9 cellular contexts compared by ENCODE assay signal in genomic region chr12:76020281-76020680, GRCh38. TPM values are rescaled to one million over a fixed set of nuclear protein-coding genes. Genes with fewer than 3 reads are reported as not detected.
A peak's percentile ranks its signal among the peaks of the same experiment; 100 is the strongest.
DNase-seq lines count a peak whose midpoint lies in the region; ATAC-seq and TF ChIP-seq lines count a peak whose summit lies in the region.
"Had no signal": no experiment of that assay in that cellular context is flagged by ENCODE, and none has a peak within 500 bp of the region (broad histone marks: within the 10 kb centered on the region; RNA-seq: fewer than 3 reads in every experiment).

No MANE protein-coding gene starts in this region.

- peak; percentile 45 for ATAC-seq in HG02870 (IDR thresholded peaks at IDR 0.05; ENCODE audit: unreplicated experiment)

- no peaks in the 10 kb centered on the region for H3K27me3 ChIP-seq in liver (ENCODE audit: control insufficient read depth in 4 of 4, insufficient read depth in 4 of 4, low read length in 3 of 4)

- TF ChIP-seq CTCF in liver (IDR thresholded peaks at IDR 0.05; ENCODE audit: low read depth, low read length, missing input control) = no peak

- no peak for TF ChIP-seq RAD21 in liver (IDR thresholded peaks at IDR 0.05)

- no peak overlapping the region for H3K4me3 ChIP-seq in liver (ENCODE audit: low read depth in 1 of 3, low read length in 3 of 3)

- no peaks in the 10 kb centered on the region for H3K36me3 ChIP-seq in liver (ENCODE audit: control insufficient read depth in 4 of 4, insufficient read depth in 3 of 4, low read depth in 1 of 4, low read length in 3 of 4)

- WGBS in liver = 77% methylated on average over 5 of the region's 5 CpGs

- peak overlapping the region; percentile 14 to 76 for H3K27ac ChIP-seq in liver (ENCODE audit: low read depth in 1 of 2, low read length in 2 of 2)

- no peaks in the 10 kb centered on the region for H3K9me3 ChIP-seq in liver (ENCODE audit: control insufficient read depth in 4 of 4, low read length in 3 of 4)

- DNase-seq in Daoy (ENCODE audit: low read depth) = peak; percentile 96
- peak; percentile 49 for DNase-seq in SIG-M5 (lab: John Stamatoyannopoulos, UW)
- DNase-seq in activated naive CD4-positive, alpha-beta T cell treated with Interleukin-2 at 50 U/mL for 16 hours = peak; percentile 81
- DNase-seq in stimulated activated CD8-positive, alpha-beta memory T cell treated with anti-CD3 and anti-CD28 coated beads, Interleukin-4, amount 100 ng/mL, for 4 hours (ENCODE audit: low read depth in 2 of 2, low spot score in 1 of 2) = peak; percentile 37 to 65
- no peak for DNase-seq in NCI-H1930 (lab: John Stamatoyannopoulos, UW)
- no peak for DNase-seq in SHP77 (lab: John Stamatoyannopoulos, UW)

- H3K4me1 ChIP-seq in liver (ENCODE audit: control insufficient read depth in 4 of 4, insufficient read depth in 4 of 4, low read length in 3 of 4) = no peaks in the 10 kb centered on the region
- H3K4me1 ChIP-seq: parathyroid adenoma had no signal

- H3K9ac ChIP-seq in liver (ENCODE audit: low read depth in 1 of 2, low read length in 2 of 2) = no peak overlapping the region
- H3K9ac ChIP-seq: parathyroid adenoma had no signal

TF ChIP-seq in liver, 16 proteins besides CTCF, POLR2A, EP300 and RAD21:
- no peak for TF ChIP-seq FOXA1 (IDR thresholded peaks at IDR 0.05)
TF ChIP-seq in liver: peak in this region for 0.

RNA-seq across cellular contexts. Expression of gene PHLDA1, which starts 11.3 kb away (rescaled TPM):
- total RNA-seq in Daoy (2014; rRNA removed; shearing (Covaris generic)) = 58.8 and 69.3 TPM in 2 replicates
- total RNA-seq in liver = 10 to 100 TPM in 1 of 2 donors, 1 to 10 TPM in 1; 4.5 to 11.5 TPM
- 1 to 10 TPM; 2.8 to 6.9 TPM for polyA plus RNA-seq in liver

Comparison
In these comparisons a context has a peak if more than half of its experiments do, and no peak if none do; other contexts are left out.
1. DNase-seq: peak in Daoy (single experiment), SIG-M5 (single experiment), activated naive CD4-positive, alpha-beta T cell treated with Interleukin-2 at 50 U/mL for 16 hours (single experiment) and stimulated activated CD8-positive, alpha-beta memory T cell treated with anti-CD3 and anti-CD28 coated beads, Interleukin-4, amount 100 ng/mL, for 4 hours (2 of 2); none in NCI-H1930 (0 of 2) and SHP77 (0 of 2).